In the genomic region with DNA sequence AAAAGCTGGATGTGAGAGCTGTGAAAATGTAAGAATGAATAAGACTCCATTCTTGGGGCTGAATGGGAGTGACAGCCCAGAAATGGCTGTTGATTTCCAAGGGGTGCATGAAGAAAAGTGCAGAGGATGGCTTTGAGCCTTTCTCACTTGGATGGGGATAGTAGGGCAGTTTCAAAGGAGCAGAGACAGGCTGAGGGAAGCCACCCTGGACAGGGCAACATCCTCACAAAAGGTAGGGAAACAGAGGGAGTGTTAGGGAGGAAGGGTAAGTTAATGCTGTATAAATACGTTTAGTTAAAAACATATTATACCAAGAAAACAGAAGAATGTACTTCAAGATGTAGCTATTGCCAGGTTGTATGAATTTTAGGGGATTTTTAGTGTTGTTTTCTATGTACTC, we compare ENCODE assay signal across 16 cellular contexts. TPM values are rescaled to one million over a fixed set of nuclear protein-coding genes. Genes with fewer than 3 reads are reported as not detected.
DNase-seq lines count a peak whose midpoint lies in the region; ATAC-seq and TF ChIP-seq lines count a peak whose summit lies in the region.
"Had no signal": no experiment of that assay in that cellular context is flagged by ENCODE, and none has a peak within 500 bp of the region (broad histone marks: within the 10 kb centered on the region; RNA-seq: fewer than 3 reads in every experiment).

No MANE protein-coding gene starts in this region.

- H3K9me3 ChIP-seq in heart right ventricle (no peaks in the 10 kb centered on the region), right cardiac atrium (ENCODE audit: control insufficient read depth, low read length) (no peaks in the 10 kb centered on the region), mesenchymal stem cell (ENCODE audit: control insufficient read depth, low read length) (no peaks in the 10 kb centered on the region), tibial artery (no peaks in the 10 kb centered on the region), right lobe of liver (no peaks in the 10 kb centered on the region)
- H3K9me3 ChIP-seq: BE2C, Caco-2 had no signal

- no peaks in the 10 kb centered on the region for H3K27me3 ChIP-seq in heart right ventricle
- H3K27me3 ChIP-seq in right cardiac atrium (ENCODE audit: control insufficient read depth, insufficient read depth) = no peaks in the 10 kb centered on the region
- H3K27me3 ChIP-seq in brain microvascular endothelial cell (replicated peaks) = no peaks in the 10 kb centered on the region
- H3K27me3 ChIP-seq in mesenchymal stem cell (ENCODE audit: control insufficient read depth in 1 of 2, insufficient read depth in 1 of 2, low read length in 2 of 2) = no peaks in the 10 kb centered on the region
- H3K27me3 ChIP-seq in tibial artery = no peaks in the 10 kb centered on the region
- no peaks in the 10 kb centered on the region for H3K27me3 ChIP-seq in right lobe of liver
- H3K27me3 ChIP-seq: BE2C had no signal

- no peak overlapping the region for H2BK15ac ChIP-seq in mesenchymal stem cell (ENCODE audit: low read depth, poor library complexity, severe bottlenecking)

- H3K9ac ChIP-seq in mesenchymal stem cell (ENCODE audit: low read length) = peak overlapping the region; percentile 14
- H3K9ac ChIP-seq: parathyroid adenoma had no signal

- no peaks in the 10 kb centered on the region for H3K36me3 ChIP-seq in heart right ventricle
- H3K36me3 ChIP-seq in brain microvascular endothelial cell (replicated peaks) = no peaks in the 10 kb centered on the region
- H3K36me3 ChIP-seq in mesenchymal stem cell (ENCODE audit: control insufficient read depth in 1 of 2, insufficient read depth in 2 of 2, low read depth in 1 of 2, low read length in 2 of 2) = peaks cover 0 to 10% of the 10 kb centered on the region in 2 experiments
- H3K36me3 ChIP-seq in tibial artery = no peaks in the 10 kb centered on the region
- peaks cover 0 to 7% (median 0%) of the 10 kb centered on the region in 4 donors for H3K36me3 ChIP-seq in right lobe of liver
- H3K36me3 ChIP-seq: BE2C had no signal

- H3K14ac ChIP-seq in mesenchymal stem cell (ENCODE audit: low read length in 2 of 2) = no peak overlapping the region

- H3K4me1 ChIP-seq in heart right ventricle (peaks cover 9 to 66% (median 44%) of the 10 kb centered on the region in 9 donors), right cardiac atrium (ENCODE audit: control insufficient read depth, insufficient read depth, low read length) (peaks cover 9% of the 10 kb centered on the region), mesenchymal stem cell (ENCODE audit: control insufficient read depth, insufficient read depth, low read depth, low read length) (peaks cover 20% of the 10 kb centered on the region), tibial artery (peaks cover 0 to 77% (median 44%) of the 10 kb centered on the region in 4 donors), right lobe of liver (peaks cover 0 to 15% (median 4%) of the 10 kb centered on the region in 4 donors)
- H3K4me1 ChIP-seq: BE2C had no signal

- H3K4me3 ChIP-seq in heart right ventricle (no peak overlapping the region), right cardiac atrium (ENCODE audit: low read length) (no peak overlapping the region), brain microvascular endothelial cell (ENCODE audit: low read depth, low read length) (no peak overlapping the region), mesenchymal stem cell (ENCODE audit: insufficient read depth in 1 of 2, low read depth in 1 of 2, low read length in 2 of 2) (no peak overlapping the region), tibial artery (no peak overlapping the region), right lobe of liver (no peak overlapping the region)
- H3K4me3 ChIP-seq: skin epidermis had no signal

- no peak overlapping the region for H2BK12ac ChIP-seq in mesenchymal stem cell (ENCODE audit: low read length in 2 of 2)

- H3K79me1 ChIP-seq in mesenchymal stem cell (replicated peaks; ENCODE audit: low read length, poor library complexity, severe bottlenecking) = peaks cover 27% of the 10 kb centered on the region

- DNase-seq in heart right ventricle (no peak), right cardiac atrium (no peak), brain microvascular endothelial cell (no peak), mesenchymal stem cell (no peak), tibial artery (no peak), midbrain (lab: John Stamatoyannopoulos, UW) (no peak), right lobe of liver (no peak)
- DNase-seq: BE2C; Caco-2; NCI-H1105; NCI-H2081 treated with DMSO at 0.1 percent for 48 hours; NCI-H510A treated with DMSO at 0.1 percent for 48 hours; stimulated activated CD4-positive, alpha-beta T cell treated with anti-CD3 and anti-CD28 coated beads, Interleukin-2, amount 100 ng/mL, for 48 hours had no signal

- ATAC-seq in heart right ventricle (no peak), right cardiac atrium (no peak), HG02981 (IDR thresholded peaks at IDR 0.05; ENCODE audit: unreplicated experiment) (no peak), right lobe of liver (no peak)

- H2AK5ac ChIP-seq in mesenchymal stem cell (ENCODE audit: low read length, severe bottlenecking) = peak overlapping the region; percentile 18

- no peak overlapping the region for H2BK120ac ChIP-seq in mesenchymal stem cell (ENCODE audit: low read depth, low read length)

- no peak overlapping the region for H4K8ac ChIP-seq in mesenchymal stem cell (ENCODE audit: low read length)

- no peak overlapping the region for H2BK5ac ChIP-seq in mesenchymal stem cell (ENCODE audit: low read depth, low read length, poor library complexity, severe bottlenecking)

- H3K4ac ChIP-seq in mesenchymal stem cell (ENCODE audit: low read depth in 1 of 2, low read length in 2 of 2) = no peak overlapping the region

- no peak for TF ChIP-seq POLR2A in right lobe of liver (IDR thresholded peaks at IDR 0.05)

- in situ Hi-C loops in brain microvascular endothelial cell (cut with HindIII; ENCODE audit: low pct_ligation_motif_present, low sequenced_read_pairs) = no loop called here

- H2AFZ ChIP-seq in mesenchymal stem cell (ENCODE audit: low read depth, low read length) = no peak overlapping the region
- H2AFZ ChIP-seq: parathyroid adenoma had no signal

- TF ChIP-seq CTCF in heart right ventricle (IDR thresholded peaks at IDR 0.05) (no peak), brain microvascular endothelial cell (IDR thresholded peaks at IDR 0.05; ENCODE audit: low read depth, low read length, missing control alignments) (no peak), tibial artery (IDR thresholded peaks at IDR 0.05) (no peak), right lobe of liver (IDR thresholded peaks at IDR 0.05) (no peak)

- 70 to 71% methylated on average over 1 of the region's 1 CpG for WGBS in heart right ventricle, 2 donors
- 64% methylated on average over 1 of the region's 1 CpG for WGBS in right cardiac atrium
- WGBS in mesenchymal stem cell = no CpG with 5 or more reads among the region's 1 CpG
- WGBS in right lobe of liver (ENCODE audit: insufficient coverage, low coverage, low lambda C conversion rate, missing lambda C conversion rate) = 70% methylated on average over 1 of the region's 1 CpG

- no peak overlapping the region for H3K4me2 ChIP-seq in mesenchymal stem cell (ENCODE audit: low read length, poor library complexity, severe bottlenecking)

- peak overlapping the region in 9 of 10 donors; percentile 7 to 84 (median 71) for H3K27ac ChIP-seq in heart right ventricle
- no peak overlapping the region for H3K27ac ChIP-seq in right cardiac atrium (ENCODE audit: low read length)
- H3K27ac ChIP-seq in brain microvascular endothelial cell = peak overlapping the region; percentile 88
- peak overlapping the region; percentile 39 for H3K27ac ChIP-seq in mesenchymal stem cell (ENCODE audit: low read length, poor library complexity, severe bottlenecking)
- peak overlapping the region; percentile 64 to 74 for H3K27ac ChIP-seq in tibial artery
- H3K27ac ChIP-seq in right lobe of liver = peak overlapping the region in 1 of 3 donors; percentile 34
- H3K27ac ChIP-seq: parathyroid adenoma had no signal

- no peak overlapping the region for H3K18ac ChIP-seq in mesenchymal stem cell (ENCODE audit: low read depth in 1 of 2, low read length in 2 of 2)

- no peak overlapping the region for H3K23ac ChIP-seq in mesenchymal stem cell (ENCODE audit: low read length in 2 of 2)

- intact Hi-C loops in heart right ventricle (cut with DNase I) (loop anchor here in 1 of 10 donors (5.0 kb wide), 1 partner anchor 36 kb away; the partner anchor contains the start of gene GADD45A), right cardiac atrium (cut with DNase I) (no loop called here), tibial artery (cut with DNase I; ENCODE audit: low total_unique reads) (no loop called here), right lobe of liver (cut with DNase I) (no loop called here)

- no peak overlapping the region for H4K91ac ChIP-seq in mesenchymal stem cell (ENCODE audit: low read length)

RNA-seq across cellular contexts. Expression of gene GADD45A, which starts 38.1 kb away (rescaled TPM):
- 100 to 1,000 TPM in 4 of 10 donors, 10 to 100 TPM in 6; 26.2 to 148 (median 72.7) TPM for total RNA-seq in heart right ventricle
- polyA plus RNA-seq in heart right ventricle = 10 to 100 TPM; 40.6 to 41.4 TPM
- total RNA-seq in right cardiac atrium = 10 to 100 TPM; 10.5 to 23.3 (median 18.2) TPM
- 24.6 TPM for polyA plus RNA-seq in right cardiac atrium
- polyA plus RNA-seq in mesenchymal stem cell (2013, experiment 1 of 2) = 46.4 TPM
- 48.5 TPM for polyA plus RNA-seq in mesenchymal stem cell (2013, experiment 2 of 2)
- 10 to 100 TPM; 14.1 to 66.4 (median 43.6) TPM for total RNA-seq in right lobe of liver
